Comparison of ENCODE assay signal across 1 cellular context in the genomic region with DNA sequence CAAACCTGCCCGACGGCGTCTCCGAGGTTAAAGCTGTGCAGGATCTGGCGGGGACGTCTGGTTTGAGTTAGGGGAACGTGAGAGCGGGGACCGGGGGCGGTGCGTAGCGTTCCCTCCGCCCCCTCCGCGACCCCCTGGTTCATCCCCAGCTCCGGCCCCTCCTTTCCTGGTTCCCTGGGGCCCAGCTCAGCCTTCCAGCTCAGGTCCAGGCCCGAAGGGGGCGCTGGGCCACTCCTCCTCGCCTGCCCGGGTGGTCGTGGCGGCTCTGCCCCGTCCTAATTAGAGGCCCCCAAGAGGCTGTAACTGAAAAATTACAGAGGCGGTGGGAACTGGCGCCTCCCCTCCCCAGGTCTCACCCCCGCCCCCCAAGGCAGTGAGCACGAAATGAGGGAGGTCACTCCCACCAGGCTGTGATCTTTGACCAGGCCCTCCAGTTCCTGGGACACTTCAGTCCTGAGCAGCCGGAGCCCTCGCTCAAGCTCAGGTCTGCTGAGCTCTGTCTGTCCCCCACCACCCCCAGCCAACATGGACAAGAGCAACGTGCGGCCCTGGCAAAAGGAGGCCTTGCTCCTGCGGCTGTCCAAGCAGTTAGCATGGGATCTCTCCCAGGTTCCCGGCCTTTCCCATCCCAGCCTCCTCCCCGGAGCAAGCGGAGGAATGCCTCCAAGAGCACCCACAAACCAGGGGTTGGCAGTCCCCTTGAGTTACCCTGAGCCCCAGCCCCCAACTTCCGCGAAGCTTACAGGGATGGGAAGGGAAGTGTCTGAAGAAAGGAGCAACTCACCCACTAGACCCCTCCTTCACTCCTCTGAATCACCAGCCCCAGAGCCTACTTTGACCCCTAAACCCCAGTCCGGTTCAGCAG.
TF ChIP-seq lines count a peak whose summit lies in the region.

No MANE protein-coding gene starts in this region.

TF ChIP-seq in HepG2, 621 proteins besides CTCF, POLR2A, EP300 and RAD21 (continued from another document and continues in another):
- TF ChIP-seq SOX5 (CRISPR knock-in tag; IDR thresholded peaks at IDR 0.05; ENCODE audit: borderline replicate concordance) (no peak), PAWR (CRISPR knock-in tag; IDR thresholded peaks at IDR 0.05; ENCODE audit: borderline replicate concordance) (no peak), MBD4 (IDR thresholded peaks at IDR 0.05; ENCODE audit: borderline replicate concordance, low read length) (no peak), ZMYM4 (CRISPR knock-in tag; IDR thresholded peaks at IDR 0.05) (peak; percentile 41; the same call in 1 of the 2 replicates), ZNF576 (CRISPR knock-in tag; IDR thresholded peaks at IDR 0.05) (no peak), ZFY (CRISPR knock-in tag; IDR thresholded peaks at IDR 0.05) (peak; percentile 79), ZNF720 (CRISPR knock-in tag; IDR thresholded peaks at IDR 0.05) (no peak), JUNB (CRISPR knock-in tag; IDR thresholded peaks at IDR 0.05; ENCODE audit: borderline replicate concordance) (no peak), ZZZ3 (CRISPR knock-in tag; IDR thresholded peaks at IDR 0.05; ENCODE audit: borderline replicate concordance) (peak; percentile 46; the same call in 1 of the 2 replicates), ZBTB7B (CRISPR knock-in tag; IDR thresholded peaks at IDR 0.05) (peak; percentile 76), ZNF124 (CRISPR knock-in tag; IDR thresholded peaks at IDR 0.05) (no peak), ZNF629 (CRISPR knock-in tag; conservative IDR thresholded peaks at IDR 0.05) (no peak), TGIF2 (CRISPR knock-in tag; IDR thresholded peaks at IDR 0.05) (peak; percentile 9; the same call in 1 of the 2 replicates), ZNF780A (CRISPR knock-in tag; IDR thresholded peaks at IDR 0.05) (no peak), ATF1 (CRISPR knock-in tag; IDR thresholded peaks at IDR 0.05) (no peak), SMARCE1 (IDR thresholded peaks at IDR 0.05; ENCODE audit: borderline replicate concordance) (no peak), EZH2 (conservative IDR thresholded peaks at IDR 0.05; ENCODE audit: low read depth, low read length) (no peak), ZC3H4 (CRISPR knock-in tag; IDR thresholded peaks at IDR 0.05; ENCODE audit: borderline replicate concordance) (no peak), PTBP1 (IDR thresholded peaks at IDR 0.05; ENCODE audit: low read depth, low read length, poor library complexity, severe bottlenecking) (peak; percentile 32), CCAR2 (optimal IDR thresholded peaks at IDR 0.05; ENCODE audit: low read depth, low read length) (no peak), ZIK1 (CRISPR knock-in tag; IDR thresholded peaks at IDR 0.05; ENCODE audit: borderline replicate concordance, low read depth) (peak; percentile 43; the same call in 1 of the 2 replicates), SAP130 (CRISPR knock-in tag; IDR thresholded peaks at IDR 0.05; ENCODE audit: low read depth) (peak; percentile 56; the same call in 1 of the 2 replicates), KAT8 (CRISPR knock-in tag; IDR thresholded peaks at IDR 0.05) (no peak), ZNF879 (CRISPR knock-in tag; IDR thresholded peaks at IDR 0.05) (no peak), ZC3H13 (CRISPR knock-in tag; IDR thresholded peaks at IDR 0.05) (0 out of 2 replicates have a peak, but pooled peaks have one; percentile 55), DDIT3 (CRISPR knock-in tag; IDR thresholded peaks at IDR 0.05) (no peak), ZNF138 (CRISPR knock-in tag; IDR thresholded peaks at IDR 0.05; ENCODE audit: low read depth) (no peak), NONO (IDR thresholded peaks at IDR 0.05) (no peak), NONO (CRISPR knock-in tag; conservative IDR thresholded peaks at IDR 0.05) (0 out of 2 replicates have a peak, but pooled peaks have one; percentile 36), ZNF280D (CRISPR knock-in tag; IDR thresholded peaks at IDR 0.05) (no peak; the same call in 1 of the 2 replicates), NCOA1 (CRISPR knock-in tag; IDR thresholded peaks at IDR 0.05) (no peak), ZNF33A (CRISPR knock-in tag; IDR thresholded peaks at IDR 0.05; ENCODE audit: borderline replicate concordance) (no peak), TBP (CRISPR knock-in tag; IDR thresholded peaks at IDR 0.05) (no peak), RBFOX2 (IDR thresholded peaks at IDR 0.05; ENCODE audit: low read depth, low read length) (peak; percentile 56; the same call in 1 of the 2 replicates), ISL2 (CRISPR knock-in tag; IDR thresholded peaks at IDR 0.05) (no peak), BRF2 (CRISPR knock-in tag; IDR thresholded peaks at IDR 0.05) (no peak), TAF1 (CRISPR knock-in tag; IDR thresholded peaks at IDR 0.05) (peak; percentile 44; the same call in 1 of the 2 replicates), E2F1 (CRISPR knock-in tag; IDR thresholded peaks at IDR 0.05) (no peak), ZFX (CRISPR knock-in tag; IDR thresholded peaks at IDR 0.05; ENCODE audit: low read depth) (peak; percentile 87), MZF1 (CRISPR knock-in tag; IDR thresholded peaks at IDR 0.05; ENCODE audit: borderline replicate concordance) (no peak)
- TF ChIP-seq, protein P1, sequence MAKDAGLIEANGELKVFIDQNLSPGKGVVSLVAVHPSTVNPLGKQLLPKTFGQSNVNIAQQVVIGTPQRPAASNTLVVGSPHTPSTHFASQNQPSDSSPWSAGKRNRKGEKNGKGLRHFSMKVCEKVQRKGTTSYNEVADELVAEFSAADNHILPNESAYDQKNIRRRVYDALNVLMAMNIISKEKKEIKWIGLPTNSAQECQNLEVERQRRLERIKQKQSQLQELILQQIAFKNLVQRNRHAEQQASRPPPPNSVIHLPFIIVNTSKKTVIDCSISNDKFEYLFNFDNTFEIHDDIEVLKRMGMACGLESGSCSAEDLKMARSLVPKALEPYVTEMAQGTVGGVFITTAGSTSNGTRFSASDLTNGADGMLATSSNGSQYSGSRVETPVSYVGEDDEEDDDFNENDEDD (CRISPR knock-in tag; IDR thresholded peaks at IDR 0.05; ENCODE audit: borderline replicate concordance), result 0 out of 2 replicates have a peak, but pooled peaks have one; percentile 10
- TF ChIP-seq, protein P2, sequence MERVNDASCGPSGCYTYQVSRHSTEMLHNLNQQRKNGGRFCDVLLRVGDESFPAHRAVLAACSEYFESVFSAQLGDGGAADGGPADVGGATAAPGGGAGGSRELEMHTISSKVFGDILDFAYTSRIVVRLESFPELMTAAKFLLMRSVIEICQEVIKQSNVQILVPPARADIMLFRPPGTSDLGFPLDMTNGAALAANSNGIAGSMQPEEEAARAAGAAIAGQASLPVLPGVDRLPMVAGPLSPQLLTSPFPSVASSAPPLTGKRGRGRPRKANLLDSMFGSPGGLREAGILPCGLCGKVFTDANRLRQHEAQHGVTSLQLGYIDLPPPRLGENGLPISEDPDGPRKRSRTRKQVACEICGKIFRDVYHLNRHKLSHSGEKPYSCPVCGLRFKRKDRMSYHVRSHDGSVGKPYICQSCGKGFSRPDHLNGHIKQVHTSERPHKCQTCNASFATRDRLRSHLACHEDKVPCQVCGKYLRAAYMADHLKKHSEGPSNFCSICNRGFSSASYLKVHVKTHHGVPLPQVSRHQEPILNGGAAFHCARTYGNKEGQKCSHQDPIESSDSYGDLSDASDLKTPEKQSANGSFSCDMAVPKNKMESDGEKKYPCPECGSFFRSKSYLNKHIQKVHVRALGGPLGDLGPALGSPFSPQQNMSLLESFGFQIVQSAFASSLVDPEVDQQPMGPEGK (CRISPR knock-in tag; IDR thresholded peaks at IDR 0.05), result peak; percentile 68; the same call in 1 of the 2 replicates
- TF ChIP-seq, protein P3, sequence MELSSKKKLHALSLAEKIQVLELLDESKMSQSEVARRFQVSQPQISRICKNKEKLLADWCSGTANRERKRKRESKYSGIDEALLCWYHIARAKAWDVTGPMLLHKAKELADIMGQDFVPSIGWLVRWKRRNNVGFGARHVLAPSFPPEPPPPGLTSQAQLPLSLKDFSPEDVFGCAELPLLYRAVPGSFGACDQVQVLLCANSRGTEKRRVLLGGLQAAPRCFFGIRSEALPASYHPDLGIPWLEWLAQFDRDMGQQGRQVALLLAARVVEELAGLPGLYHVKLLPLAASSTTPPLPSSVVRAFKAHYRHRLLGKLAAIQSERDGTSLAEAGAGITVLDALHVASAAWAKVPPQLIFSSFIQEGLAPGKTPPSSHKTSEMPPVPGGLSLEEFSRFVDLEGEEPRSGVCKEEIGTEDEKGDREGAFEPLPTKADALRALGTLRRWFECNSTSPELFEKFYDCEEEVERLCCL (CRISPR knock-in tag; IDR thresholded peaks at IDR 0.05; ENCODE audit: borderline replicate concordance), result 0 out of 2 replicates have a peak, but pooled peaks have one; percentile 26
- TF ChIP-seq, protein P4, sequence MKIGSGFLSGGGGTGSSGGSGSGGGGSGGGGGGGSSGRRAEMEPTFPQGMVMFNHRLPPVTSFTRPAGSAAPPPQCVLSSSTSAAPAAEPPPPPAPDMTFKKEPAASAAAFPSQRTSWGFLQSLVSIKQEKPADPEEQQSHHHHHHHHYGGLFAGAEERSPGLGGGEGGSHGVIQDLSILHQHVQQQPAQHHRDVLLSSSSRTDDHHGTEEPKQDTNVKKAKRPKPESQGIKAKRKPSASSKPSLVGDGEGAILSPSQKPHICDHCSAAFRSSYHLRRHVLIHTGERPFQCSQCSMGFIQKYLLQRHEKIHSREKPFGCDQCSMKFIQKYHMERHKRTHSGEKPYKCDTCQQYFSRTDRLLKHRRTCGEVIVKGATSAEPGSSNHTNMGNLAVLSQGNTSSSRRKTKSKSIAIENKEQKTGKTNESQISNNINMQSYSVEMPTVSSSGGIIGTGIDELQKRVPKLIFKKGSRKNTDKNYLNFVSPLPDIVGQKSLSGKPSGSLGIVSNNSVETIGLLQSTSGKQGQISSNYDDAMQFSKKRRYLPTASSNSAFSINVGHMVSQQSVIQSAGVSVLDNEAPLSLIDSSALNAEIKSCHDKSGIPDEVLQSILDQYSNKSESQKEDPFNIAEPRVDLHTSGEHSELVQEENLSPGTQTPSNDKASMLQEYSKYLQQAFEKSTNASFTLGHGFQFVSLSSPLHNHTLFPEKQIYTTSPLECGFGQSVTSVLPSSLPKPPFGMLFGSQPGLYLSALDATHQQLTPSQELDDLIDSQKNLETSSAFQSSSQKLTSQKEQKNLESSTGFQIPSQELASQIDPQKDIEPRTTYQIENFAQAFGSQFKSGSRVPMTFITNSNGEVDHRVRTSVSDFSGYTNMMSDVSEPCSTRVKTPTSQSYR (CRISPR knock-in tag; IDR thresholded peaks at IDR 0.05; ENCODE audit: borderline replicate concordance), result 0 out of 2 replicates have a peak, but pooled peaks have one; percentile 46
- TF ChIP-seq, protein P5, sequence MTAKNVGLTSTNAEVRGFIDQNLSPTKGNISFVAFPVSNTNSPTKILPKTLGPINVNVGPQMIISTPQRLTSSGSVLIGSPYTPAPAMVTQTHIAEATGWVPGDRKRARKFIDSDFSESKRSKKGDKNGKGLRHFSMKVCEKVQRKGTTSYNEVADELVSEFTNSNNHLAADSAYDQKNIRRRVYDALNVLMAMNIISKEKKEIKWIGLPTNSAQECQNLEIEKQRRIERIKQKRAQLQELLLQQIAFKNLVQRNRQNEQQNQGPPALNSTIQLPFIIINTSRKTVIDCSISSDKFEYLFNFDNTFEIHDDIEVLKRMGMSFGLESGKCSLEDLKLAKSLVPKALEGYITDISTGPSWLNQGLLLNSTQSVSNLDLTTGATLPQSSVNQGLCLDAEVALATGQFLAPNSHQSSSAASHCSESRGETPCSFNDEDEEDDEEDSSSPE (CRISPR knock-in tag; IDR thresholded peaks at IDR 0.05), result 0 out of 2 replicates have a peak, but pooled peaks have one; percentile 38
